Comparison of ENCODE assay signal across 20 cellular contexts in the genomic region with DNA sequence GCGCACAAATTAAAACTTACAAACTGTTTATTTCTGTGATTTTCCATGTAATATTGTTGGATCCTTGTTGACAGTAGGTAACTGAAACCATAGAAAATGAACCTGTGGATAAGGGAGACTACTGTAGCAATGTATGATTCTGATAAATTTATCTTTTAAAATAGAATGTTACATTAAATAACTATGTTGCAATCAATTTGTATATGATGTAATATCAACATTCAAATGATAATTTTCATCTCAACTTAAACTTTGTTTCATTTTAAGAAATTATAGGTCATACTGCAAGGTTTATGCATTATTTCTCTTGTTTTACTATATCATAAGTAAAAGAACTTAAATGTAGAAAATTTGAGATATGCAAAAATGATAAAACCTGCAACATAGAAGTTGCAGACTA.
"Had no signal": no experiment of that assay in that cellular context is flagged by ENCODE, and none has a peak within 500 bp of the region (broad histone marks: within the 10 kb centered on the region; RNA-seq: fewer than 3 reads in every experiment).

No MANE protein-coding gene starts in this region.

- H3K27ac ChIP-seq: left ventricle myocardium inferior, ovary, right atrium auricular region, skin epidermis, spleen, tibial nerve, vagina had no signal

- H3K4me3 ChIP-seq: left ventricle myocardium inferior, lung, mucosa of descending colon, ovary, right atrium auricular region, skin epidermis, spleen, tibial nerve, vagina had no signal

- H3K36me3 ChIP-seq: left ventricle myocardium inferior, ovary, right atrium auricular region, spleen, tibial nerve, vagina had no signal

- ATAC-seq: mucosa of descending colon; naive thymus-derived CD4-positive, alpha-beta T cell; natural killer cell treated with Interleukin-12 subunit alpha and Interleukin-12 subunit beta and Interleukin-15 and Interleukin-18, amount 100 ng/mL, for 72 hours; sciatic nerve; stimulated activated effector memory CD8-positive, alpha-beta T cell treated with anti-CD3 and anti-CD28 coated beads, Interleukin-12 subunit alpha, Interleukin-12 subunit beta, amount 100 ng/mL, for 72 hours; stimulated activated naive CD8-positive, alpha-beta T cell treated with anti-CD3 and anti-CD28 coated beads, Interleukin-15, amount 100 ng/mL, for 72 hours had no signal

- H3K27me3 ChIP-seq: ovary, right atrium auricular region, spleen, tibial nerve, vagina had no signal

- H3K9me3 ChIP-seq: ovary, right atrium auricular region, vagina had no signal

- DNase-seq: hippocampal formation; islet precursor cell; left ventricle myocardium inferior; midbrain; mucosa of descending colon; naive thymus-derived CD4-positive, alpha-beta T cell; ovary; spleen; stimulated activated CD4-positive, alpha-beta T cell treated with anti-CD3 and anti-CD28 coated beads, Interleukin-4, amount 100 ng/mL, for 24 hours; stimulated activated naive CD4-positive, alpha-beta T cell treated with Interleukin-2 at 50 U/mL for 16 hours; stimulated activated naive CD8-positive, alpha-beta T cell treated with anti-CD3 and anti-CD28 coated beads, Interleukin-15, amount 100 ng/mL, for 72 hours; substantia nigra had no signal

- H3K4me1 ChIP-seq: right atrium auricular region, spleen, tibial nerve, vagina had no signal
